In genomic region chr14:69355155-69355954, GRCh38 we compare ENCODE assay signal across 9 cellular contexts. TPM values are rescaled to one million over a fixed set of nuclear protein-coding genes. Genes with fewer than 3 reads are reported as not detected.
DNase-seq lines count a peak whose midpoint lies in the region; ATAC-seq and TF ChIP-seq lines count a peak whose summit lies in the region.
"Had no signal": no experiment of that assay in that cellular context is flagged by ENCODE, and none has a peak within 500 bp of the region (broad histone marks: within the 10 kb centered on the region; RNA-seq: fewer than 3 reads in every experiment).

No MANE protein-coding gene starts in this region.

- no peaks in the 10 kb centered on the region for H3K36me3 ChIP-seq in thoracic aorta
- H3K36me3 ChIP-seq in colonic mucosa = no peaks in the 10 kb centered on the region

- H3K4me3 Mint-ChIP-seq in activated T-cell treated with anti-CD3 and anti-CD28 coated beads, Interleukin-2, amount 50 U/mL, for 72 hours = peak overlapping the region; percentile 76 to 78
- H3K4me3 Mint-ChIP-seq in activated T-cell treated with anti-CD3 and anti-CD28 coated beads, Interleukin-2, amount 50 U/mL, for 4 hours = no peak overlapping the region

- peaks cover 42% of the 10 kb centered on the region for H3K4me1 Mint-ChIP-seq in activated T-cell treated with anti-CD3 and anti-CD28 coated beads, Interleukin-2, amount 50 U/mL, for 72 hours (ENCODE audit: low read depth)
- H3K4me1 Mint-ChIP-seq in activated T-cell treated with anti-CD3 and anti-CD28 coated beads, Interleukin-2, amount 50 U/mL, for 4 hours (ENCODE audit: low read depth) = peaks cover 18% of the 10 kb centered on the region

- H3K4me3 ChIP-seq in thoracic aorta = no peak overlapping the region
- no peak overlapping the region for H3K4me3 ChIP-seq in colonic mucosa

- H3K27ac ChIP-seq in thoracic aorta (peak overlapping the region; percentile 78 to 90), colonic mucosa (no peak overlapping the region)

- no peak overlapping the region for H3K9ac ChIP-seq in colonic mucosa (ENCODE audit: low read depth in 2 of 2, low read length in 2 of 2)

- H3K4me1 ChIP-seq in thoracic aorta (ENCODE audit: control insufficient read depth in 1 of 2, low read depth in 2 of 2) (peaks cover 11 to 26% of the 10 kb centered on the region in 2 donors), colonic mucosa (no peaks in the 10 kb centered on the region)

- H3K9me3 ChIP-seq in thoracic aorta (no peaks in the 10 kb centered on the region), colonic mucosa (no peaks in the 10 kb centered on the region)

- H3K27me3 Mint-ChIP-seq in activated T-cell treated with anti-CD3 and anti-CD28 coated beads, Interleukin-2, amount 50 U/mL, for 72 hours (ENCODE audit: low read depth) = no peaks in the 10 kb centered on the region
- peaks cover 2% of the 10 kb centered on the region for H3K27me3 Mint-ChIP-seq in activated T-cell treated with anti-CD3 and anti-CD28 coated beads, Interleukin-2, amount 50 U/mL, for 4 hours (ENCODE audit: low read depth)

- no peaks in the 10 kb centered on the region for H3K9me3 Mint-ChIP-seq in activated T-cell treated with anti-CD3 and anti-CD28 coated beads, Interleukin-2, amount 50 U/mL, for 72 hours
- H3K9me3 Mint-ChIP-seq in activated T-cell treated with anti-CD3 and anti-CD28 coated beads, Interleukin-2, amount 50 U/mL, for 4 hours = no peaks in the 10 kb centered on the region

- no peaks in the 10 kb centered on the region for H3K36me3 Mint-ChIP-seq in activated T-cell treated with anti-CD3 and anti-CD28 coated beads, Interleukin-2, amount 50 U/mL, for 72 hours (ENCODE audit: insufficient read depth in 2 of 2)
- H3K36me3 Mint-ChIP-seq in activated T-cell treated with anti-CD3 and anti-CD28 coated beads, Interleukin-2, amount 50 U/mL, for 4 hours (ENCODE audit: insufficient read depth) = no peaks in the 10 kb centered on the region

- H3K27me3 ChIP-seq in thoracic aorta (replicated peaks; ENCODE audit: insufficient read depth) = no peaks in the 10 kb centered on the region
- H3K27me3 ChIP-seq in colonic mucosa = no peaks in the 10 kb centered on the region

- peak overlapping the region; percentile 62 for H3K27ac Mint-ChIP-seq in activated T-cell treated with anti-CD3 and anti-CD28 coated beads, Interleukin-2, amount 50 U/mL, for 72 hours

- ATAC-seq in activated T-cell treated with anti-CD3 and anti-CD28 coated beads, Interleukin-2, amount 50 U/mL, for 72 hours (replicated peaks in 1 of 2) = no peak
- no peak for ATAC-seq in activated T-cell treated with anti-CD3 and anti-CD28 coated beads, Interleukin-2, amount 50 U/mL, for 4 hours
- peak; percentile 61 for ATAC-seq in SK-N-SH treated with all-trans-retinoic acid at 6 μM for 48 hours
- peak; percentile 64 for ATAC-seq in left ventricle myocardium superior
- peak; percentile 22 for ATAC-seq in thoracic aorta (ENCODE audit: insufficient number of reproducible peaks, low FRiP score, low read depth)
- ATAC-seq in HG03354 (IDR thresholded peaks at IDR 0.05; ENCODE audit: poor library complexity, severe bottlenecking, unreplicated experiment) = no peak

- intact Hi-C loops in left ventricle myocardium superior (cut with micrococcal nuclease) = no loop called here
- intact Hi-C loops in colonic mucosa (cut with DNase I) = no loop called here

- TF ChIP-seq CTCF in thoracic aorta (IDR thresholded peaks at IDR 0.05) (no peak), colonic mucosa (IDR thresholded peaks at IDR 0.05) (no peak)

- no peak for DNase-seq in activated T-cell treated with anti-CD3 and anti-CD28 coated beads, Interleukin-2, amount 50 U/mL, for 72 hours
- no peak for DNase-seq in activated T-cell treated with anti-CD3 and anti-CD28 coated beads, Interleukin-2, amount 50 U/mL, for 4 hours
- no peak for DNase-seq in left ventricle myocardium superior
- DNase-seq in thoracic aorta (ENCODE audit: low spot score) = no peak
- no peak for DNase-seq in effector CD4-positive, alpha-beta T cell
- no peak for DNase-seq in colonic mucosa
- DNase-seq: NCI-H82 had no signal

TF ChIP-seq in SK-N-SH treated with all-trans-retinoic acid at 6 μM for 48 hours, 23 proteins besides CTCF, POLR2A, EP300 and RAD21:
- TF ChIP-seq ISL1 (CRISPR knock-in tag; IDR thresholded peaks at IDR 0.05) (no peak), PATZ1 (CRISPR knock-in tag; IDR thresholded peaks at IDR 0.05; ENCODE audit: borderline replicate concordance) (no peak), ARNTL (CRISPR knock-in tag; IDR thresholded peaks at IDR 0.05; ENCODE audit: borderline replicate concordance, low read depth) (no peak), ESRRG (CRISPR knock-in tag; IDR thresholded peaks at IDR 0.05) (no peak), GLIS3 (CRISPR knock-in tag; IDR thresholded peaks at IDR 0.05) (no peak), CSDC2 (CRISPR knock-in tag; IDR thresholded peaks at IDR 0.05) (no peak), TOX (CRISPR knock-in tag; IDR thresholded peaks at IDR 0.05; ENCODE audit: borderline replicate concordance) (no peak)
- TF ChIP-seq, protein P1, sequence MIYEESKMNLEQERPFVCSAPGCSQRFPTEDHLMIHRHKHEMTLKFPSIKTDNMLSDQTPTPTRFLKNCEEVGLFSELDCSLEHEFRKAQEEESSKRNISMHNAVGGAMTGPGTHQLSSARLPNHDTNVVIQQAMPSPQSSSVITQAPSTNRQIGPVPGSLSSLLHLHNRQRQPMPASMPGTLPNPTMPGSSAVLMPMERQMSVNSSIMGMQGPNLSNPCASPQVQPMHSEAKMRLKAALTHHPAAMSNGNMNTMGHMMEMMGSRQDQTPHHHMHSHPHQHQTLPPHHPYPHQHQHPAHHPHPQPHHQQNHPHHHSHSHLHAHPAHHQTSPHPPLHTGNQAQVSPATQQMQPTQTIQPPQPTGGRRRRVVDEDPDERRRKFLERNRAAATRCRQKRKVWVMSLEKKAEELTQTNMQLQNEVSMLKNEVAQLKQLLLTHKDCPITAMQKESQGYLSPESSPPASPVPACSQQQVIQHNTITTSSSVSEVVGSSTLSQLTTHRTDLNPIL (CRISPR knock-in tag; IDR thresholded peaks at IDR 0.05; ENCODE audit: low read depth) = no peak

RNA-seq across cellular contexts. Expression of gene ERH, which starts 42.7 kb away (rescaled TPM):
- 100 to 1,000 TPM; 215 to 231 TPM for total RNA-seq in activated T-cell treated with anti-CD3 and anti-CD28 coated beads, Interleukin-2, amount 50 U/mL, for 72 hours
- total RNA-seq in activated T-cell treated with anti-CD3 and anti-CD28 coated beads, Interleukin-2, amount 50 U/mL, for 4 hours = 100 to 1,000 TPM; 366 to 396 (median 372) TPM
- 100.0 TPM for total RNA-seq in left ventricle myocardium superior
- 10 to 100 TPM; 55.5 to 55.9 TPM for total RNA-seq in thoracic aorta
- 100 to 1,000 TPM; 118 to 192 TPM for total RNA-seq in colonic mucosa

RNA-seq across cellular contexts. Expression of gene SLC39A9, which starts 43.1 kb away (rescaled TPM):
- total RNA-seq in activated T-cell treated with anti-CD3 and anti-CD28 coated beads, Interleukin-2, amount 50 U/mL, for 72 hours = 10 to 100 TPM; 85.8 to 93.3 TPM
- 10 to 100 TPM; 44.0 to 49.6 (median 44.9) TPM for total RNA-seq in activated T-cell treated with anti-CD3 and anti-CD28 coated beads, Interleukin-2, amount 50 U/mL, for 4 hours
- total RNA-seq in left ventricle myocardium superior (18.4 TPM), thoracic aorta (10 to 100 TPM; 44.3 to 58.8 TPM), colonic mucosa (10 to 100 TPM; 79.7 to 83.1 TPM)

Comparison
In these comparisons a context has a peak if more than half of its experiments do, and no peak if none do; other contexts are left out.
1. ATAC-seq: peak in SK-N-SH treated with all-trans-retinoic acid at 6 μM for 48 hours (single experiment), left ventricle myocardium superior (single experiment) and thoracic aorta (single experiment); none in activated T-cell treated with anti-CD3 and anti-CD28 coated beads, Interleukin-2, amount 50 U/mL, for 72 hours (0 of 2), activated T-cell treated with anti-CD3 and anti-CD28 coated beads, Interleukin-2, amount 50 U/mL, for 4 hours (0 of 2) and HG03354 (single experiment).